ENCODE assay signal across 1 cellular context in the genomic region with DNA sequence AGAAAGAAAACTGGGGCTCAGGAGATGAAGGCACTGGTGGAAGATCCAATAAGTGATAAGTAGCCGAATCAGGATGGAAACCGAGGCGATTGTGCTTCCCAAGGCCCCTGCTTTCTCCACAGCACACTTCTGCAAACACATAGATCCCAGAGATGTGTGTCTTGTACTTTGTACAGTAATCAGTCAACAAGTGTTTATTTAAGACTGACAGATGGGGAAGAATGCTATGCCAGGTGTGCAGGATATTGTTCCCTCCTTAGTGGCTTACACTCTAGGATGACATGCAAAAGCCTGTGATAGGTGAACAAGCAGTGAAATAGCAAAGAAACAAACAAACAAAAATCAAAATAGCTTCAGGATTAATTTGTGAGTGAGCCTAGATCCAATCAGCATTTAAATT.
TF ChIP-seq lines count a peak whose summit lies in the region.

No MANE protein-coding gene starts in this region.

TF ChIP-seq in SK-N-SH, 30 proteins besides CTCF, POLR2A, EP300 and RAD21 (continued from another document):
- TF ChIP-seq, protein P1, sequence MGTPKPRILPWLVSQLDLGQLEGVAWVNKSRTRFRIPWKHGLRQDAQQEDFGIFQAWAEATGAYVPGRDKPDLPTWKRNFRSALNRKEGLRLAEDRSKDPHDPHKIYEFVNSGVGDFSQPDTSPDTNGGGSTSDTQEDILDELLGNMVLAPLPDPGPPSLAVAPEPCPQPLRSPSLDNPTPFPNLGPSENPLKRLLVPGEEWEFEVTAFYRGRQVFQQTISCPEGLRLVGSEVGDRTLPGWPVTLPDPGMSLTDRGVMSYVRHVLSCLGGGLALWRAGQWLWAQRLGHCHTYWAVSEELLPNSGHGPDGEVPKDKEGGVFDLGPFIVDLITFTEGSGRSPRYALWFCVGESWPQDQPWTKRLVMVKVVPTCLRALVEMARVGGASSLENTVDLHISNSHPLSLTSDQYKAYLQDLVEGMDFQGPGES (IDR thresholded peaks at IDR 0.05; ENCODE audit: low read depth, low read length), result no peak
- TF ChIP-seq TAF1 (IDR thresholded peaks at IDR 0.05; ENCODE audit: borderline replicate concordance, low read depth, low read length), result no peak
- TF ChIP-seq, protein P2, sequence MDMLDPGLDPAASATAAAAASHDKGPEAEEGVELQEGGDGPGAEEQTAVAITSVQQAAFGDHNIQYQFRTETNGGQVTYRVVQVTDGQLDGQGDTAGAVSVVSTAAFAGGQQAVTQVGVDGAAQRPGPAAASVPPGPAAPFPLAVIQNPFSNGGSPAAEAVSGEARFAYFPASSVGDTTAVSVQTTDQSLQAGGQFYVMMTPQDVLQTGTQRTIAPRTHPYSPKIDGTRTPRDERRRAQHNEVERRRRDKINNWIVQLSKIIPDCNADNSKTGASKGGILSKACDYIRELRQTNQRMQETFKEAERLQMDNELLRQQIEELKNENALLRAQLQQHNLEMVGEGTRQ (IDR thresholded peaks at IDR 0.05; ENCODE audit: borderline replicate concordance, low read depth, low read length), result no peak
- TF ChIP-seq TEAD4 (IDR thresholded peaks at IDR 0.05; ENCODE audit: borderline replicate concordance, insufficient read depth), result no peak
